18 cellular contexts compared by ENCODE assay signal in the genomic region with DNA sequence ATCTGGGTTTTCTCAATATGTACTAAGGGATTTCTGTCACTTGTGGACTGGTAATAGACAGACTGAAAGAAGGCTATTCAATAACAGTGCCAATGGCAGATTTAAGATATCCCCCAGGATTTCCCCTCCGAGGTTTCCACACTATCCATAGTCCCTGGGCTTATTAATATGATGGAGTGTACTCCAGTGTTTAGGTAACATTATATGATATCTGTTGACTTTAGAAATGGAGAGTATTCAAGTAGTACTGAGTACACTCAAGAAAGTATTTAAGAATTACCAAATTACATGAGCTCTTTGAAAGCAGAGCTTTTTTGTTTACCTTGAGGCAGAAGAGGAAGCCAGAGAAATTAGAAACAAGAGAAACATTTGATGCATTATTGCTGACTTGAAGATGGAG. TPM values are rescaled to one million over a fixed set of nuclear protein-coding genes. Genes with fewer than 3 reads are reported as not detected.
A peak's percentile ranks its signal among the peaks of the same experiment; 100 is the strongest.
DNase-seq lines count a peak whose midpoint lies in the region; ATAC-seq and TF ChIP-seq lines count a peak whose summit lies in the region.
"Had no signal": no experiment of that assay in that cellular context is flagged by ENCODE, and none has a peak within 500 bp of the region (broad histone marks: within the 10 kb centered on the region; RNA-seq: fewer than 3 reads in every experiment).

No MANE protein-coding gene starts in this region.

- no peak overlapping the region for H3K27ac ChIP-seq in lower lobe of right lung
- H3K27ac ChIP-seq: 22Rv1, BLaER1 had no signal

- no peak overlapping the region for H3K4me3 ChIP-seq in lower lobe of right lung
- H3K4me3 ChIP-seq: BLaER1, HAP-1 had no signal

- no peaks in the 10 kb centered on the region for H3K4me1 ChIP-seq in lower lobe of right lung
- H3K4me1 ChIP-seq: Caco-2, HAP-1 had no signal

- DNase-seq in DMS53 (lab: John Stamatoyannopoulos, UW) = peak; percentile 25
- DNase-seq in DMS53 treated with DMSO at 0.1 percent for 48 hours (lab: John Stamatoyannopoulos, UW; ENCODE audit: unreplicated experiment) = no peak
- no peak for DNase-seq in activated T-cell treated with anti-CD3 and anti-CD28 coated beads, Interleukin-2, amount 50 U/mL, for 72 hours
- no peak for DNase-seq in activated T-cell treated with anti-CD3 and anti-CD28 coated beads, Interleukin-2, amount 50 U/mL, for 48 hours
- no peak for DNase-seq in lower lobe of right lung
- no peak for DNase-seq in 8988T
- DNase-seq in amniotic stem cell (lab: John Stamatoyannopoulos, UW) = no peak
- DNase-seq in activated gamma-delta T cell (lab: John Stamatoyannopoulos, UW) = no peak
- DNase-seq: AML-193; Caco-2; CD8-positive, alpha-beta memory T cell; EL had no signal

- intact Hi-C loops in lower lobe of right lung (cut with DNase I) = no loop called here

- no peaks in the 10 kb centered on the region for H3K36me3 Mint-ChIP-seq in activated T-cell treated with anti-CD3 and anti-CD28 coated beads, Interleukin-2, amount 50 U/mL, for 72 hours (ENCODE audit: insufficient read depth in 2 of 2)

- peaks cover 4% of the 10 kb centered on the region for H3K4me1 Mint-ChIP-seq in activated T-cell treated with anti-CD3 and anti-CD28 coated beads, Interleukin-2, amount 50 U/mL, for 72 hours (ENCODE audit: low read depth)

- H3K9me3 ChIP-seq in lower lobe of right lung = no peaks in the 10 kb centered on the region
- H3K9me3 ChIP-seq: BLaER1, Caco-2, HAP-1 had no signal

- H3K27me3 Mint-ChIP-seq in activated T-cell treated with anti-CD3 and anti-CD28 coated beads, Interleukin-2, amount 50 U/mL, for 72 hours (ENCODE audit: low read depth) = no peaks in the 10 kb centered on the region

- H3K27me3 ChIP-seq in lower lobe of right lung (ENCODE audit: low read depth) = no peaks in the 10 kb centered on the region
- H3K27me3 ChIP-seq: BLaER1 had no signal

- no peaks in the 10 kb centered on the region for H3K36me3 ChIP-seq in lower lobe of right lung
- H3K36me3 ChIP-seq: BLaER1, HAP-1 had no signal

- TF ChIP-seq CTCF in lower lobe of right lung (IDR thresholded peaks at IDR 0.05) = no peak

- no peak overlapping the region for H3K4me3 Mint-ChIP-seq in activated T-cell treated with anti-CD3 and anti-CD28 coated beads, Interleukin-2, amount 50 U/mL, for 72 hours
- H3K4me3 Mint-ChIP-seq: CD8-positive, alpha-beta memory T cell had no signal

- no peak for ATAC-seq in activated T-cell treated with anti-CD3 and anti-CD28 coated beads, Interleukin-2, amount 50 U/mL, for 72 hours (replicated peaks in 1 of 2)
- ATAC-seq in lower lobe of right lung = peak; percentile 67 to 82
- ATAC-seq: HepG2 had no signal

- H3K27ac Mint-ChIP-seq in activated T-cell treated with anti-CD3 and anti-CD28 coated beads, Interleukin-2, amount 50 U/mL, for 72 hours = peak overlapping the region; percentile 66
- H3K27ac Mint-ChIP-seq: CD8-positive, alpha-beta memory T cell had no signal

- no peaks in the 10 kb centered on the region for H3K9me3 Mint-ChIP-seq in activated T-cell treated with anti-CD3 and anti-CD28 coated beads, Interleukin-2, amount 50 U/mL, for 72 hours
- H3K9me3 Mint-ChIP-seq: CD8-positive, alpha-beta memory T cell had no signal

RNA-seq across cellular contexts. Expression of a gene that starts 22.3 kb away (rescaled TPM):
- 100 to 1,000 TPM; 309 to 356 TPM for total RNA-seq in activated T-cell treated with anti-CD3 and anti-CD28 coated beads, Interleukin-2, amount 50 U/mL, for 72 hours
- total RNA-seq in lower lobe of right lung = 48.8 TPM
- total RNA-seq: H1 had no signal

RNA-seq across cellular contexts. Expression of a gene that starts 27.5 kb away (rescaled TPM):
- total RNA-seq in activated T-cell treated with anti-CD3 and anti-CD28 coated beads, Interleukin-2, amount 50 U/mL, for 72 hours = under 1 TPM in 1 of 2 donors, not detected in 1; 0.23 TPM
- not detected for total RNA-seq in lower lobe of right lung
- total RNA-seq: Caco-2, H1, HepG2, HT1080 had no signal

RNA-seq across cellular contexts. Expression of a gene that starts 50.5 kb away (rescaled TPM):
- total RNA-seq in activated T-cell treated with anti-CD3 and anti-CD28 coated beads, Interleukin-2, amount 50 U/mL, for 72 hours = 10 to 100 TPM; 37.7 to 60.6 TPM
- 41.0 TPM for total RNA-seq in lower lobe of right lung
- total RNA-seq: Caco-2, H1, HepG2 had no signal

Comparison
In these comparisons a context has a peak if more than half of its experiments do, and no peak if none do; other contexts are left out.
1. ATAC-seq: peak in lower lobe of right lung (2 of 2); none in activated T-cell treated with anti-CD3 and anti-CD28 coated beads, Interleukin-2, amount 50 U/mL, for 72 hours (0 of 2).